In the genomic region with DNA sequence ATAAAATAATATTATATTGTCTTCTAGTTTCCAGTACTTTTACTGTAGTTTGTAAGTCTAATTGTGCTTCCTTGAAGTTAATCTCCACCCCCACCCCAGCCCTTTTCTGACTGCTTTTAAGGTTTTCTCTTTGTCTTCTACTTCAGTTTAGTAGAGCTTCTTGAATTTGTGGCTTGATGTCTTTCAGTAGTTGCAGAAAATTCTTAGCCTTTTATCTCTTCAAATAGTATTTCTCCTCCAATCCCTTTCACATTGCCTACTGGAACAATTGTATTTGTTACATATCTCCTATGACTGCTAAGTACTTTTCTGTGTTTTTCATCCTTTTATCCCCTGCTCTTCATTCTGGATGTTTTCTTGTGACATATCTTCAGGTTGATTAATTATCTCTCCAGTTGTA, we compare ENCODE assay signal across 6 cellular contexts. TPM values are rescaled to one million over a fixed set of nuclear protein-coding genes. Genes with fewer than 3 reads are reported as not detected.
"Had no signal": no experiment of that assay in that cellular context is flagged by ENCODE, and none has a peak within 500 bp of the region (broad histone marks: within the 10 kb centered on the region; RNA-seq: fewer than 3 reads in every experiment).

No MANE protein-coding gene starts in this region.

RNA-seq across cellular contexts. Expression of a gene that starts 38.8 kb away (rescaled TPM):
- total RNA-seq: GM23248, GM23338, H1, H7, H9, HFFc6 had no signal
